ENCODE assay signal across 23 cellular contexts in genomic region chr17:8494021-8494420, GRCh38.
"Had no signal": no experiment of that assay in that cellular context is flagged by ENCODE, and none has a peak within 500 bp of the region (broad histone marks: within the 10 kb centered on the region; RNA-seq: fewer than 3 reads in every experiment).

No MANE protein-coding gene starts in this region.

- H3K4me3 ChIP-seq: cardiac muscle cell, ovary, psoas muscle, right atrium auricular region, tibial nerve had no signal

- H3K27me3 ChIP-seq: cardiac muscle cell, foreskin keratinocyte, neutrophil, ovary, right atrium auricular region, tibial nerve had no signal

- H3K9me3 ChIP-seq: neutrophil, ovary, psoas muscle, right atrium auricular region, tibial nerve had no signal

- H3K4me1 ChIP-seq: foreskin keratinocyte, psoas muscle, right atrium auricular region had no signal

- H3K27ac ChIP-seq: cardiac muscle cell, foreskin keratinocyte, neutrophil, ovary, psoas muscle, right atrium auricular region, tibial nerve, WERI-Rb-1 had no signal

- H3K4me3 Mint-ChIP-seq: activated naive CD8-positive, alpha-beta T cell treated with anti-CD3 and anti-CD28 coated beads for 36 hours; immature natural killer cell; nephron; stimulated activated naive CD8-positive, alpha-beta T cell treated with anti-CD3 and anti-CD28 coated beads, Interleukin-15, amount 100 ng/mL, for 72 hours; T-cell; T-helper 2 cell treated with Interferon-gamma antibody and Interleukin-4, amounts not matched to agents 5 μg/mL and 100 μg/mL, for 36 hours had no signal

- H3K27ac Mint-ChIP-seq: activated naive CD8-positive, alpha-beta T cell treated with anti-CD3 and anti-CD28 coated beads for 36 hours; immature natural killer cell; nephron; stimulated activated naive CD8-positive, alpha-beta T cell treated with anti-CD3 and anti-CD28 coated beads, Interleukin-15, amount 100 ng/mL, for 72 hours; T-helper 2 cell treated with Interferon-gamma antibody and Interleukin-4, amounts not matched to agents 5 μg/mL and 100 μg/mL, for 36 hours had no signal

- H3K27me3 Mint-ChIP-seq: activated naive CD8-positive, alpha-beta T cell treated with anti-CD3 and anti-CD28 coated beads for 36 hours; stimulated activated naive CD8-positive, alpha-beta T cell treated with anti-CD3 and anti-CD28 coated beads, Interleukin-15, amount 100 ng/mL, for 72 hours; T-cell had no signal

- ATAC-seq: foreskin keratinocyte; left ventricle myocardium superior; psoas muscle; SK-N-SH treated with all-trans-retinoic acid at 6 μM for 48 hours; stimulated activated naive CD8-positive, alpha-beta T cell treated with anti-CD3 and anti-CD28 coated beads, Interleukin-15, amount 100 ng/mL, for 72 hours; T-cell had no signal

- H3K36me3 ChIP-seq: ovary had no signal

- H3K4me1 Mint-ChIP-seq: activated naive CD8-positive, alpha-beta T cell treated with anti-CD3 and anti-CD28 coated beads for 36 hours; immature natural killer cell; nephron; stimulated activated naive CD8-positive, alpha-beta T cell treated with anti-CD3 and anti-CD28 coated beads, Interleukin-15, amount 100 ng/mL, for 72 hours; T-cell had no signal

- H3K9me3 Mint-ChIP-seq: immature natural killer cell; nephron; T-cell; T-helper 2 cell treated with Interferon-gamma antibody and Interleukin-4, amounts not matched to agents 5 μg/mL and 100 μg/mL, for 36 hours had no signal

- DNase-seq: activated CD4-positive, alpha-beta T cell treated with anti-CD3 and anti-CD28 coated beads for 1 hour; activated CD4-positive, alpha-beta T cell treated with anti-CD3 and anti-CD28 coated beads, Interleukin-2, amount 50 U/mL, for 1 hour; activated naive CD4-positive, alpha-beta T cell treated with Interleukin-2 at 50 U/mL for 16 hours; activated naive CD8-positive, alpha-beta T cell treated with anti-CD3 and anti-CD28 coated beads for 36 hours; activated T-cell treated with anti-CD3 and anti-CD28 coated beads, Interleukin-2, amount 50 U/mL, for 1 hour; effector CD4-positive, alpha-beta T cell; foreskin keratinocyte; immature natural killer cell; left ventricle myocardium superior; mammary epithelial cell; ovary; psoas muscle; stimulated activated CD4-positive, alpha-beta T cell treated with anti-CD3 and anti-CD28 coated beads, Interleukin-1b, Interleukin-23, amount 100 ng/mL, for 48 hours; stimulated activated naive CD8-positive, alpha-beta T cell treated with anti-CD3 and anti-CD28 coated beads, Interleukin-15, amount 100 ng/mL, for 72 hours; T-cell; WERI-Rb-1 had no signal
